18 cellular contexts compared by ENCODE assay signal in the genomic region with DNA sequence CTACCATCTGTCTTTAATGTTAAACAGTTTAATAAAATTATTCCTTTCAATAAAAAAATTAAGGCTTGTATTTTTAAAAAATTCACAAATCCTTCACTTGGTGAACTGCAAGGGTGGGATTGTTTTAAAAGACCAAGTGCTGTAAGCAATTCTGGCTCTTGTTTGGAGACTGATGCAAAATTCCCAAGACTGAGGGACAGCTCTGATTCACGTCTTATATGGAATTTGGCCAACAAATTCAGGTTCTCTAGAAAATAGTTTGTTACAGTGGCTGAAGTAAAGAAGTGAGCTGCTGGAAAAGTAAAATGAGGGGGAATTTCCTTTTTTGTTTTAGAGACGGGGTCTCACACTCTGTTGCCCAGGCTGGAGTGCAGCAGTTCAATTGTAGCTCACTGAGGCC. TPM values are rescaled to one million over a fixed set of nuclear protein-coding genes. Genes with fewer than 3 reads are reported as not detected.
A peak's percentile ranks its signal among the peaks of the same experiment; 100 is the strongest.
DNase-seq lines count a peak whose midpoint lies in the region; ATAC-seq, FAIRE-seq and TF ChIP-seq lines count a peak whose summit lies in the region.
"Had no signal": no experiment of that assay in that cellular context is flagged by ENCODE, and none has a peak within 500 bp of the region (broad histone marks: within the 10 kb centered on the region; RNA-seq: fewer than 3 reads in every experiment).

No MANE protein-coding gene starts in this region.

- H3K9me3 Mint-ChIP-seq in Calu3 (ENCODE audit: low read depth, unreplicated experiment) = no peaks in the 10 kb centered on the region
- H3K9me3 Mint-ChIP-seq: activated naive CD8-positive, alpha-beta T cell treated with anti-CD3 and anti-CD28 coated beads, Interleukin-2, amount 50 U/mL, for 24 hours; activated T-helper 1 cell treated with anti-CD3 and anti-CD28 coated beads, Interleukin-12 subunit alpha, Interleukin-12 subunit beta, Interleukin-2, Interleukin-4 antibody, amounts not matched to agents 30 ng/mL and 10 ng/mL and 1 ng/mL, durations not matched to agents 14 hours and 24 hours and 36 hours; dendritic cell treated with granulocyte-macrophage colony-stimulating factor and Interleukin-4, amounts not matched to agents 40 ng/mL and 50 ng/mL, for 4 days; stimulated activated naive CD8-positive, alpha-beta T cell treated with anti-CD3 and anti-CD28 coated beads, Interleukin-15, Interleukin-2, amounts not matched to agents 100 ng/mL and 50 ng/mL, for 24 hours had no signal

- H3K27me3 Mint-ChIP-seq in Calu3 (ENCODE audit: unreplicated experiment) = no peaks in the 10 kb centered on the region
- H3K27me3 Mint-ChIP-seq: activated naive CD8-positive, alpha-beta T cell treated with anti-CD3 and anti-CD28 coated beads, Interleukin-2, amount 50 U/mL, for 24 hours; B cell; dendritic cell treated with granulocyte-macrophage colony-stimulating factor and Interleukin-4, amounts not matched to agents 40 ng/mL and 50 ng/mL, for 4 days; stimulated activated naive CD8-positive, alpha-beta T cell treated with anti-CD3 and anti-CD28 coated beads, Interleukin-15, Interleukin-2, amounts not matched to agents 100 ng/mL and 50 ng/mL, for 24 hours had no signal

- WGBS in A549 (ENCODE audit: missing lambda C conversion rate) = 57% methylated on average over 2 of the region's 2 CpGs

- TF ChIP-seq EP300 in A549 (IDR thresholded peaks at IDR 0.05) = no peak

- peaks cover 9% of the 10 kb centered on the region for H3K4me1 Mint-ChIP-seq in Calu3 (ENCODE audit: low read depth, unreplicated experiment)
- H3K4me1 Mint-ChIP-seq: activated naive CD8-positive, alpha-beta T cell treated with anti-CD3 and anti-CD28 coated beads, Interleukin-2, amount 50 U/mL, for 24 hours; B cell had no signal

- no peak for TF ChIP-seq POLR2A in A549 (IDR thresholded peaks at IDR 0.05; ENCODE audit: low read length)

- CTCF ChIA-PET in A549 (lab: Yijun Ruan, JAX) (interaction anchor here (1.4 to 1.8 kb wide), 3 partner anchors 8 to 58 kb away, joined by 4 to 7 read pairs (median 4); no protein-coding TSS in a partner anchor), Calu3 (lab: Charles Lee) (no interaction called here)

- no peak for FAIRE-seq in A549 (lab: Jason Lieb, UNC)
- no peak for FAIRE-seq in GM19239 (lab: Jason Lieb, UNC)

- TF ChIP-seq RAD21 in A549 (conservative IDR thresholded peaks at IDR 0.05 in 1 of 2, IDR thresholded peaks at IDR 0.05 in 1 of 2) = no peak

- no peaks in the 10 kb centered on the region for H3K36me3 Mint-ChIP-seq in Calu3 (ENCODE audit: insufficient read depth, unreplicated experiment)

- intact Hi-C loops in Calu3 (cut with micrococcal nuclease; ENCODE audit: unreplicated experiment) = no loop called here

- H3K4me3 ChIP-seq in A549 (no peak overlapping the region), foreskin fibroblast (ENCODE audit: low read depth in 1 of 2, low read length in 2 of 2) (no peak overlapping the region)

- H3K27ac Mint-ChIP-seq in Calu3 (ENCODE audit: unreplicated experiment) = no peak overlapping the region
- H3K27ac Mint-ChIP-seq: activated CD8-positive, alpha-beta T cell treated with anti-CD3 and anti-CD28 coated beads, Interleukin-2, amount 10 ng/mL, durations not matched to agents 7 days and 5 days; activated naive CD8-positive, alpha-beta T cell treated with anti-CD3 and anti-CD28 coated beads, Interleukin-2, amount 50 U/mL, for 24 hours; activated T-helper 1 cell treated with anti-CD3 and anti-CD28 coated beads, Interleukin-12 subunit alpha, Interleukin-12 subunit beta, Interleukin-2, Interleukin-4 antibody, amounts not matched to agents 30 ng/mL and 10 ng/mL and 1 ng/mL, durations not matched to agents 14 hours and 24 hours and 36 hours; B cell; dendritic cell treated with granulocyte-macrophage colony-stimulating factor and Interleukin-4, amounts not matched to agents 40 ng/mL and 50 ng/mL, for 4 days; stimulated activated naive CD8-positive, alpha-beta T cell treated with anti-CD3 and anti-CD28 coated beads, Interleukin-15, Interleukin-2, amounts not matched to agents 100 ng/mL and 50 ng/mL, for 24 hours had no signal

- POLR2A ChIA-PET in A549 (lab: Yijun Ruan, JAX) = no interaction called here

- H3K27ac ChIP-seq in A549 = peak overlapping the region; percentile 87
- H3K27ac ChIP-seq: VCaP had no signal

- ATAC-seq in A549 = peak in 1 of 2 experiments; percentile 44; a peak in 2 of 6 replicates
- ATAC-seq: activated CD8-positive, alpha-beta T cell treated with anti-CD3 and anti-CD28 coated beads, Interleukin-2, amount 10 ng/mL, durations not matched to agents 7 days and 5 days; activated naive CD8-positive, alpha-beta T cell treated with anti-CD3 and anti-CD28 coated beads, Interleukin-2, amount 50 U/mL, for 24 hours had no signal

- H3K9me3 ChIP-seq in A549 = peaks cover 3% of the 10 kb centered on the region; the same call in 1 of the 3 replicates

- no TSS peak for BruUV-seq in Calu3 (replicated peaks; lab: Mats Ljungman, UMichigan)

- H3K4me2 ChIP-seq in A549 = peak overlapping the region; percentile 73

- H3K4me1 ChIP-seq in A549 = peaks cover 26% of the 10 kb centered on the region

- DNase-seq in A549 (ENCODE audit: low read depth in 1 of 2, low spot score in 1 of 2) = no peak
- DNase-seq in HCEC 1CT = peak; percentile 56
- DNase-seq in astrocyte of the hippocampus (ENCODE audit: low read depth, low spot score) = peak; percentile 39
- peak; percentile 24 to 67 for DNase-seq in foreskin fibroblast
- no peak for DNase-seq in NOMO-1 treated with DMSO at 0.1 percent for 48 hours (lab: John Stamatoyannopoulos, UW; ENCODE audit: unreplicated experiment)
- DNase-seq in GM19239 (ENCODE audit: insufficient read length, low spot score) = no peak
- no peak for DNase-seq in NCI-H187 treated with DMSO at 0.1 percent for 48 hours (lab: John Stamatoyannopoulos, UW)
- no peak for DNase-seq in Calu3
- DNase-seq: activated CD8-positive, alpha-beta T cell treated with anti-CD3 and anti-CD28 coated beads, Interleukin-2, amount 10 ng/mL, durations not matched to agents 7 days and 5 days; activated naive CD8-positive, alpha-beta T cell treated with anti-CD3 and anti-CD28 coated beads, Interleukin-2, amount 50 U/mL, for 24 hours; GOT3; NCI-H510A; OCI-M1 had no signal

- TF ChIP-seq CTCF in A549 (IDR thresholded peaks at IDR 0.05) (no peak), foreskin fibroblast (IDR thresholded peaks at IDR 0.05; ENCODE audit: low read depth, low read length) (no peak), Calu3 (IDR thresholded peaks at IDR 0.05; ENCODE audit: unreplicated experiment) (no peak)

- H3K4me3 Mint-ChIP-seq in Calu3 (ENCODE audit: low read depth, unreplicated experiment) = no peak overlapping the region
- H3K4me3 Mint-ChIP-seq: activated CD8-positive, alpha-beta T cell treated with anti-CD3 and anti-CD28 coated beads, Interleukin-2, amount 10 ng/mL, durations not matched to agents 7 days and 5 days; activated naive CD8-positive, alpha-beta T cell treated with anti-CD3 and anti-CD28 coated beads, Interleukin-2, amount 50 U/mL, for 24 hours; activated T-helper 1 cell treated with anti-CD3 and anti-CD28 coated beads, Interleukin-12 subunit alpha, Interleukin-12 subunit beta, Interleukin-2, Interleukin-4 antibody, amounts not matched to agents 30 ng/mL and 10 ng/mL and 1 ng/mL, durations not matched to agents 14 hours and 24 hours and 36 hours; B cell; dendritic cell treated with granulocyte-macrophage colony-stimulating factor and Interleukin-4, amounts not matched to agents 40 ng/mL and 50 ng/mL, for 4 days; stimulated activated naive CD8-positive, alpha-beta T cell treated with anti-CD3 and anti-CD28 coated beads, Interleukin-15, Interleukin-2, amounts not matched to agents 100 ng/mL and 50 ng/mL, for 24 hours had no signal

TF ChIP-seq in A549, 52 proteins besides CTCF, POLR2A, EP300 and RAD21 (continues in another document):
- no peak for TF ChIP-seq POLR2AphosphoS2 (conservative IDR thresholded peaks at IDR 0.05; ENCODE audit: low read length)
- TF ChIP-seq ESRRA (IDR thresholded peaks at IDR 0.05; ENCODE audit: borderline replicate concordance, low read length) = no peak
- no peak for TF ChIP-seq PHF8 (IDR thresholded peaks at IDR 0.05; ENCODE audit: borderline replicate concordance, low read depth)
- TF ChIP-seq, protein P1, sequence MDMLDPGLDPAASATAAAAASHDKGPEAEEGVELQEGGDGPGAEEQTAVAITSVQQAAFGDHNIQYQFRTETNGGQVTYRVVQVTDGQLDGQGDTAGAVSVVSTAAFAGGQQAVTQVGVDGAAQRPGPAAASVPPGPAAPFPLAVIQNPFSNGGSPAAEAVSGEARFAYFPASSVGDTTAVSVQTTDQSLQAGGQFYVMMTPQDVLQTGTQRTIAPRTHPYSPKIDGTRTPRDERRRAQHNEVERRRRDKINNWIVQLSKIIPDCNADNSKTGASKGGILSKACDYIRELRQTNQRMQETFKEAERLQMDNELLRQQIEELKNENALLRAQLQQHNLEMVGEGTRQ (IDR thresholded peaks at IDR 0.05) = no peak
- no peak for TF ChIP-seq EHF (CRISPR knock-in tag; IDR thresholded peaks at IDR 0.05)

RNA-seq across cellular contexts. Expression of a gene that starts 58.3 kb away (rescaled TPM):
- polyA plus RNA-seq in A549 (2011; rRNA removed) (8.2 and 10.4 TPM in 2 replicates), A549 (2017; fragmentation: RNase III; extraction: RNeasy Plus Mini Kit Qiagen cat#74134 plus additional on column Dnase treatment) (7.9 to 9.8 TPM (median 8.5 TPM) in 3 replicates)
- 3.8 and 4.7 TPM in 2 replicates for polyA plus RNA-seq in A549 (2012; cell fraction: cytosol; rRNA removed)
- polyA plus RNA-seq in A549 (2012; cell fraction: nucleus; rRNA removed) = 1.00 and 2.3 TPM in 2 replicates
- 18.2 and 20.0 TPM in 2 replicates for polyA minus RNA-seq in A549 (2011; rRNA and poly(A)+ RNA removed)
- 33.2 and 33.4 TPM in 2 replicates for total RNA-seq in Calu3 (2022)

Comparison
In these comparisons a context has a peak if more than half of its experiments do, and no peak if none do; other contexts are left out.
1. DNase-seq: peak in HCEC 1CT (single experiment), astrocyte of the hippocampus (single experiment) and foreskin fibroblast (2 of 2); none in A549 (0 of 2), NOMO-1 treated with DMSO at 0.1 percent for 48 hours (single experiment), GM19239 (single experiment), NCI-H187 treated with DMSO at 0.1 percent for 48 hours (single experiment) and Calu3 (single experiment).